In the genomic region with DNA sequence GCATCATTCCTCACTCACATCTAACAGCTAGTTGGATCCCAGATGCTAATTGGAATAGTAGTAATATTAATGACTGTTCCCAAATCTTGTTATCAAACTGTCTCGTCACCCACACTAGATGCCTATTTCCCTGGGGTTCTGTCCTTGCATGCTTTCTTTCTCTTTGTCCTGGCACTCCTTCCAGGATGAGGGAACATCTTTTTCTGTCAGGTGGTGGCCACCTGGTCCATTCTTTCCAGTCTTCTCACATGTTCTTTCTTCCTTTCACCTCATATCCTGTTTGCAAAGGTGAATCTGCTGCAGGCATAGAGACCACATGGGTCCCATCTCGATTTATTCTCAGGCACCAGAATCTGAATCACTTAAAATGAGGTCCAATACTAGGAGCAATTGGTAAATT, we compare ENCODE assay signal across 2 cellular contexts.
TF ChIP-seq lines count a peak whose summit lies in the region.

No MANE protein-coding gene starts in this region.

TF ChIP-seq in GM23338, 12 proteins besides CTCF, POLR2A, EP300 and RAD21 (continued from another document):
- TF ChIP-seq, protein P1, sequence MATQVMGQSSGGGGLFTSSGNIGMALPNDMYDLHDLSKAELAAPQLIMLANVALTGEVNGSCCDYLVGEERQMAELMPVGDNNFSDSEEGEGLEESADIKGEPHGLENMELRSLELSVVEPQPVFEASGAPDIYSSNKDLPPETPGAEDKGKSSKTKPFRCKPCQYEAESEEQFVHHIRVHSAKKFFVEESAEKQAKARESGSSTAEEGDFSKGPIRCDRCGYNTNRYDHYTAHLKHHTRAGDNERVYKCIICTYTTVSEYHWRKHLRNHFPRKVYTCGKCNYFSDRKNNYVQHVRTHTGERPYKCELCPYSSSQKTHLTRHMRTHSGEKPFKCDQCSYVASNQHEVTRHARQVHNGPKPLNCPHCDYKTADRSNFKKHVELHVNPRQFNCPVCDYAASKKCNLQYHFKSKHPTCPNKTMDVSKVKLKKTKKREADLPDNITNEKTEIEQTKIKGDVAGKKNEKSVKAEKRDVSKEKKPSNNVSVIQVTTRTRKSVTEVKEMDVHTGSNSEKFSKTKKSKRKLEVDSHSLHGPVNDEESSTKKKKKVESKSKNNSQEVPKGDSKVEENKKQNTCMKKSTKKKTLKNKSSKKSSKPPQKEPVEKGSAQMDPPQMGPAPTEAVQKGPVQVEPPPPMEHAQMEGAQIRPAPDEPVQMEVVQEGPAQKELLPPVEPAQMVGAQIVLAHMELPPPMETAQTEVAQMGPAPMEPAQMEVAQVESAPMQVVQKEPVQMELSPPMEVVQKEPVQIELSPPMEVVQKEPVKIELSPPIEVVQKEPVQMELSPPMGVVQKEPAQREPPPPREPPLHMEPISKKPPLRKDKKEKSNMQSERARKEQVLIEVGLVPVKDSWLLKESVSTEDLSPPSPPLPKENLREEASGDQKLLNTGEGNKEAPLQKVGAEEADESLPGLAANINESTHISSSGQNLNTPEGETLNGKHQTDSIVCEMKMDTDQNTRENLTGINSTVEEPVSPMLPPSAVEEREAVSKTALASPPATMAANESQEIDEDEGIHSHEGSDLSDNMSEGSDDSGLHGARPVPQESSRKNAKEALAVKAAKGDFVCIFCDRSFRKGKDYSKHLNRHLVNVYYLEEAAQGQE (IDR thresholded peaks at IDR 0.05; ENCODE audit: unreplicated experiment): no peak
- TF ChIP-seq, protein P2, sequence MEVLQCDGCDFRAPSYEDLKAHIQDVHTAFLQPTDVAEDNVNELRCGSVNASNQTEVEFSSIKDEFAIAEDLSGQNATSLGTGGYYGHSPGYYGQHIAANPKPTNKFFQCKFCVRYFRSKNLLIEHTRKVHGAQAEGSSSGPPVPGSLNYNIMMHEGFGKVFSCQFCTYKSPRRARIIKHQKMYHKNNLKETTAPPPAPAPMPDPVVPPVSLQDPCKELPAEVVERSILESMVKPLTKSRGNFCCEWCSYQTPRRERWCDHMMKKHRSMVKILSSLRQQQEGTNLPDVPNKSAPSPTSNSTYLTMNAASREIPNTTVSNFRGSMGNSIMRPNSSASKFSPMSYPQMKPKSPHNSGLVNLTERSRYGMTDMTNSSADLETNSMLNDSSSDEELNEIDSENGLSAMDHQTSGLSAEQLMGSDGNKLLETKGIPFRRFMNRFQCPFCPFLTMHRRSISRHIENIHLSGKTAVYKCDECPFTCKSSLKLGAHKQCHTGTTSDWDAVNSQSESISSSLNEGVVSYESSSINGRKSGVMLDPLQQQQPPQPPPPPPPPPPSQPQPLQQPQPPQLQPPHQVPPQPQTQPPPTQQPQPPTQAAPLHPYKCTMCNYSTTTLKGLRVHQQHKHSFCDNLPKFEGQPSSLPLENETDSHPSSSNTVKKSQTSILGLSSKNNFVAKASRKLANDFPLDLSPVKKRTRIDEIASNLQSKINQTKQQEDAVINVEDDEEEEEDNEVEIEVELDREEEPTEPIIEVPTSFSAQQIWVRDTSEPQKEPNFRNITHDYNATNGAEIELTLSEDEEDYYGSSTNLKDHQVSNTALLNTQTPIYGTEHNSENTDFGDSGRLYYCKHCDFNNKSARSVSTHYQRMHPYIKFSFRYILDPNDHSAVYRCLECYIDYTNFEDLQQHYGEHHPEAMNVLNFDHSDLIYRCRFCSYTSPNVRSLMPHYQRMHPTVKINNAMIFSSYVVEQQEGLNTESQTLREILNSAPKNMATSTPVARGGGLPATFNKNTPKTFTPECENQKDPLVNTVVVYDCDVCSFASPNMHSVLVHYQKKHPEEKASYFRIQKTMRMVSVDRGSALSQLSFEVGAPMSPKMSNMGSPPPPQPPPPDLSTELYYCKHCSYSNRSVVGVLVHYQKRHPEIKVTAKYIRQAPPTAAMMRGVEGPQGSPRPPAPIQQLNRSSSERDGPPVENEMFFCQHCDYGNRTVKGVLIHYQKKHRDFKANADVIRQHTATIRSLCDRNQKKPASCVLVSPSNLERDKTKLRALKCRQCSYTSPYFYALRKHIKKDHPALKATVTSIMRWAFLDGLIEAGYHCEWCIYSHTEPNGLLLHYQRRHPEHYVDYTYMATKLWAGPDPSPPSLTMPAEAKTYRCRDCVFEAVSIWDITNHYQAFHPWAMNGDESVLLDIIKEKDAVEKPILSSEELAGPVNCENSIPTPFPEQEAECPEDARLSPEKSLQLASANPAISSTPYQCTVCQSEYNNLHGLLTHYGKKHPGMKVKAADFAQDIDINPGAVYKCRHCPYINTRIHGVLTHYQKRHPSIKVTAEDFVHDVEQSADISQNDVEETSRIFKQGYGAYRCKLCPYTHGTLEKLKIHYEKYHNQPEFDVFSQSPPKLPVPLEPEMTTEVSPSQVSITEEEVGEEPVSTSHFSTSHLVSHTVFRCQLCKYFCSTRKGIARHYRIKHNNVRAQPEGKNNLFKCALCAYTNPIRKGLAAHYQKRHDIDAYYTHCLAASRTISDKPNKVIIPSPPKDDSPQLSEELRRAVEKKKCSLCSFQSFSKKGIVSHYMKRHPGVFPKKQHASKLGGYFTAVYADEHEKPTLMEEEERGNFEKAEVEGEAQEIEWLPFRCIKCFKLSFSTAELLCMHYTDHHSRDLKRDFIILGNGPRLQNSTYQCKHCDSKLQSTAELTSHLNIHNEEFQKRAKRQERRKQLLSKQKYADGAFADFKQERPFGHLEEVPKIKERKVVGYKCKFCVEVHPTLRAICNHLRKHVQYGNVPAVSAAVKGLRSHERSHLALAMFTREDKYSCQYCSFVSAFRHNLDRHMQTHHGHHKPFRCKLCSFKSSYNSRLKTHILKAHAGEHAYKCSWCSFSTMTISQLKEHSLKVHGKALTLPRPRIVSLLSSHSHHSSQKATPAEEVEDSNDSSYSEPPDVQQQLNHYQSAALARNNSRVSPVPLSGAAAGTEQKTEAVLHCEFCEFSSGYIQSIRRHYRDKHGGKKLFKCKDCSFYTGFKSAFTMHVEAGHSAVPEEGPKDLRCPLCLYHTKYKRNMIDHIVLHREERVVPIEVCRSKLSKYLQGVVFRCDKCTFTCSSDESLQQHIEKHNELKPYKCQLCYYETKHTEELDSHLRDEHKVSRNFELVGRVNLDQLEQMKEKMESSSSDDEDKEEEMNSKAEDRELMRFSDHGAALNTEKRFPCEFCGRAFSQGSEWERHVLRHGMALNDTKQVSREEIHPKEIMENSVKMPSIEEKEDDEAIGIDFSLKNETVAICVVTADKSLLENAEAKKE (CRISPR knock-in tag; IDR thresholded peaks at IDR 0.05): no peak
- TF ChIP-seq STAT1 (IDR thresholded peaks at IDR 0.05; ENCODE audit: unreplicated experiment) (no peak), JUNB (IDR thresholded peaks at IDR 0.05; ENCODE audit: unreplicated experiment) (no peak), NANOG (IDR thresholded peaks at IDR 0.05; ENCODE audit: borderline replicate concordance) (no peak)

TF ChIP-seq in WTC11, 78 proteins besides CTCF, POLR2A, EP300 and RAD21 (continued from another document):
- TF ChIP-seq, protein P3, sequence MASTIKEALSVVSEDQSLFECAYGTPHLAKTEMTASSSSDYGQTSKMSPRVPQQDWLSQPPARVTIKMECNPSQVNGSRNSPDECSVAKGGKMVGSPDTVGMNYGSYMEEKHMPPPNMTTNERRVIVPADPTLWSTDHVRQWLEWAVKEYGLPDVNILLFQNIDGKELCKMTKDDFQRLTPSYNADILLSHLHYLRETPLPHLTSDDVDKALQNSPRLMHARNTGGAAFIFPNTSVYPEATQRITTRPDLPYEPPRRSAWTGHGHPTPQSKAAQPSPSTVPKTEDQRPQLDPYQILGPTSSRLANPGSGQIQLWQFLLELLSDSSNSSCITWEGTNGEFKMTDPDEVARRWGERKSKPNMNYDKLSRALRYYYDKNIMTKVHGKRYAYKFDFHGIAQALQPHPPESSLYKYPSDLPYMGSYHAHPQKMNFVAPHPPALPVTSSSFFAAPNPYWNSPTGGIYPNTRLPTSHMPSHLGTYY (CRISPR knock-in tag; IDR thresholded peaks at IDR 0.05): no peak
- TF ChIP-seq SP1 (CRISPR knock-in tag; conservative IDR thresholded peaks at IDR 0.05) (no peak), TEAD4 (CRISPR knock-in tag; IDR thresholded peaks at IDR 0.05) (no peak), FOXJ3 (CRISPR knock-in tag; IDR thresholded peaks at IDR 0.05; ENCODE audit: borderline replicate concordance) (no peak), ZNF138 (CRISPR knock-in tag; conservative IDR thresholded peaks at IDR 0.05) (no peak), JUN (CRISPR knock-in tag; IDR thresholded peaks at IDR 0.05) (no peak), EMX1 (CRISPR knock-in tag; IDR thresholded peaks at IDR 0.05) (no peak)
